In the genomic region with DNA sequence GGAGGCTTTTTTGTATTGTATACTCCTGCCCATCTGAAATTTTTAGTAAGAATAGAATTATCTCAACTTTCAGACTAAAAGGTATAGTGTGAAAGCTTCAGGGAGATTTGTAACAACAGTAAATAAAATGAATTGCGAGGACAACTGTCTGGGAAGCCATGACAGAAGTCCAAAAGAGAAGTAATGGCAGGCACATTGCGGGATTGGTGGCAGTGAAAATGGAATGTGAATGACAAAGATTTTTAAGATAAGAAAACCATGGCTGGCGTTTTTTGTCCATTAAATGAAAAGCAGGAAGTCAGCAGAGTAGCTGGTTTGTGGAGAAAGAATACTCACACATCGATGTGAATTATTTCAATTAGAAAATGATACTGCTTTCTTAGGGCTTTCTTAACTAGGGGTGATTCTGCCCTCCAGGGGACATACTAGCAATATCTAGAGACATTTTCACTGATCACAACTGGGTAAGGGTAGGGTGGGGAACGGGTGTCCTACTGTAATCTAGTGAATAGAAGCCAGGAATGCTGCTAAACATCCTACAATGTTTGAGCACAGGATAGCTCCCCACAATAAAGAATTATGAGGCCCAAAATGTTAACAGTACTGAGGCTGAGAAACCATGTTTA, we compare ENCODE assay signal across 9 cellular contexts. TPM values are rescaled to one million over a fixed set of nuclear protein-coding genes. Genes with fewer than 3 reads are reported as not detected.
DNase-seq lines count a peak whose midpoint lies in the region; ATAC-seq and TF ChIP-seq lines count a peak whose summit lies in the region.
"Had no signal": no experiment of that assay in that cellular context is flagged by ENCODE, and none has a peak within 500 bp of the region (broad histone marks: within the 10 kb centered on the region; RNA-seq: fewer than 3 reads in every experiment).

No MANE protein-coding gene starts in this region.

- no peaks in the 10 kb centered on the region for H3K9me3 ChIP-seq in BLaER1 treated with 17β-estradiol and CSF1 and Interleukin-3, amounts not matched to agents 10 nM and 100 nM (replicated peaks in 1 of 11)
- no peaks in the 10 kb centered on the region for H3K9me3 ChIP-seq in KOPT-K1 (ENCODE audit: insufficient read depth, low read length, poor library complexity, severe bottlenecking)
- H3K9me3 ChIP-seq in colonic mucosa, result no peaks in the 10 kb centered on the region

- ATAC-seq in GM21360 (IDR thresholded peaks at IDR 0.05; ENCODE audit: unreplicated experiment), result no peak
- ATAC-seq in GM19455 (IDR thresholded peaks at IDR 0.05; ENCODE audit: unreplicated experiment), result no peak
- ATAC-seq: activated CD4-positive, CD25-positive, alpha-beta regulatory T cell treated with anti-CD3 and anti-CD28 coated beads, Interleukin-2, amount 50 U/mL, for 24 hours had no signal

- DNase-seq in colonic mucosa (no peak), myocyte (ENCODE audit: low read depth) (peak; percentile 3), NCI-H2081 (lab: John Stamatoyannopoulos, UW) (no peak), NCI-H1048 (lab: John Stamatoyannopoulos, UW) (no peak)

- peaks cover 38 to 50% (median 46%) of the 10 kb centered on the region in 10 experiments for H3K4me1 ChIP-seq in BLaER1 treated with 17β-estradiol and CSF1 and Interleukin-3, amounts not matched to agents 10 nM and 100 nM
- H3K4me1 ChIP-seq in colonic mucosa, result no peaks in the 10 kb centered on the region

- peaks cover 6 to 42% (median 17%) of the 10 kb centered on the region in 11 experiments; a peak in 17 of 22 replicates for H3K36me3 ChIP-seq in BLaER1 treated with 17β-estradiol and CSF1 and Interleukin-3, amounts not matched to agents 10 nM and 100 nM
- peaks cover 26% of the 10 kb centered on the region for H3K36me3 ChIP-seq in KOPT-K1 (ENCODE audit: insufficient read depth, low read length)
- H3K36me3 ChIP-seq in colonic mucosa, result no peaks in the 10 kb centered on the region

- H3K27me3 ChIP-seq in BLaER1 treated with 17β-estradiol and CSF1 and Interleukin-3, amounts not matched to agents 10 nM and 100 nM, result no peaks in the 10 kb centered on the region
- H3K27me3 ChIP-seq in colonic mucosa, result no peaks in the 10 kb centered on the region

- TF ChIP-seq CTCF in colonic mucosa (IDR thresholded peaks at IDR 0.05), result no peak

- peak overlapping the region; percentile 89 to 95 (median 94) for H3K9ac ChIP-seq in BLaER1 treated with 17β-estradiol and CSF1 and Interleukin-3, amounts not matched to agents 10 nM and 100 nM
- H3K9ac ChIP-seq in colonic mucosa (ENCODE audit: low read depth in 2 of 2, low read length in 2 of 2), result no peak overlapping the region

- H3K4me2 ChIP-seq in BLaER1 treated with 17β-estradiol and CSF1 and Interleukin-3, amounts not matched to agents 10 nM and 100 nM, result peak overlapping the region; percentile 82 to 95 (median 90)

- intact Hi-C loops in colonic mucosa (cut with DNase I), result loop anchor here (5.0 to 10.0 kb wide), 2 partner anchors 206 to 426 kb away; no protein-coding TSS in a partner anchor

- H4K20me1 ChIP-seq in BLaER1 treated with 17β-estradiol and CSF1 and Interleukin-3, amounts not matched to agents 10 nM and 100 nM, result peaks cover 0 to 38% (median 27%) of the 10 kb centered on the region in 11 experiments; a peak in 9 of 22 replicates

- peak overlapping the region; percentile 71 to 95 (median 93); a peak in 21 of 22 replicates for H3K27ac ChIP-seq in BLaER1 treated with 17β-estradiol and CSF1 and Interleukin-3, amounts not matched to agents 10 nM and 100 nM
- H3K27ac ChIP-seq in KOPT-K1 (ENCODE audit: low read depth, low read length, poor library complexity, severe bottlenecking) (peak overlapping the region; percentile 90), colonic mucosa (peak overlapping the region; percentile 96)

- H3K4me3 ChIP-seq in BLaER1 treated with 17β-estradiol and CSF1 and Interleukin-3, amounts not matched to agents 10 nM and 100 nM, result peak overlapping the region; percentile 77 to 91 (median 87)
- peak overlapping the region; percentile 50 for H3K4me3 ChIP-seq in colonic mucosa

RNA-seq across cellular contexts. Expression of gene NPAT, which starts 1.6 kb away (rescaled TPM):
- total RNA-seq in colonic mucosa (10 to 100 TPM; 10.8 to 14.0 TPM), myocyte (10.2 and 12.3 TPM in 2 replicates)
- polyA plus RNA-seq in myocyte (2012), result 1.9 TPM

RNA-seq across cellular contexts. Expression of gene ATM, which starts 2.0 kb away (rescaled TPM):
- total RNA-seq in colonic mucosa (10 to 100 TPM; 28.3 to 30.1 TPM), myocyte (52.7 and 54.1 TPM in 2 replicates)
- polyA plus RNA-seq in myocyte (2012), result 15.1 TPM

Comparison
In these comparisons a context has a peak if more than half of its experiments do, and no peak if none do; other contexts are left out.
1. H3K9ac ChIP-seq: peak in BLaER1 treated with 17β-estradiol and CSF1 and Interleukin-3, amounts not matched to agents 10 nM and 100 nM (11 of 11); none in colonic mucosa (0 of 2).
2. Peak in every context shown above with its lines, with median percentiles within 50 percentile points of each other: H3K27ac ChIP-seq.